29 cellular contexts compared by ENCODE assay signal in genomic region chr20:61376541-61377231, GRCh38.
"Had no signal": no experiment of that assay in that cellular context is flagged by ENCODE, and none has a peak within 500 bp of the region (broad histone marks: within the 10 kb centered on the region; RNA-seq: fewer than 3 reads in every experiment).

No MANE protein-coding gene starts in this region.

- H3K36me3 Mint-ChIP-seq: activated naive CD4-positive, alpha-beta T cell treated with anti-CD3 and anti-CD28 coated beads, Interleukin-2, amount 10 ng/mL, durations not matched to agents 7 days and 5 days; activated naive CD4-positive, alpha-beta T cell treated with anti-CD3 and anti-CD28 coated beads, Interleukin-2, amount 50 U/mL, for 72 hours; activated naive CD8-positive, alpha-beta T cell treated with anti-CD3 and anti-CD28 coated beads, Interleukin-2, amount 10 ng/mL, durations not matched to agents 7 days and 5 days had no signal

- H3K27ac Mint-ChIP-seq: activated B cell treated with CpG ODN at 0.5 μM for 24 hours; activated CD8-positive, alpha-beta T cell treated with anti-CD3 and anti-CD28 coated beads for 36 hours; activated naive CD4-positive, alpha-beta T cell treated with anti-CD3 and anti-CD28 coated beads, Interleukin-2, amount 10 ng/mL, durations not matched to agents 7 days and 5 days; activated naive CD8-positive, alpha-beta T cell treated with anti-CD3 and anti-CD28 coated beads, Interleukin-2, amount 10 ng/mL, durations not matched to agents 7 days and 5 days; activated T-helper 17 cell treated with anti-CD3 and anti-CD28 coated beads, Interleukin-2, amount 50 U/mL, for 72 hours had no signal

- H3K4me1 Mint-ChIP-seq: activated B cell treated with CpG ODN at 0.5 μM for 24 hours; activated naive CD4-positive, alpha-beta T cell treated with anti-CD3 and anti-CD28 coated beads, Interleukin-2, amount 10 ng/mL, durations not matched to agents 7 days and 5 days; activated naive CD8-positive, alpha-beta T cell treated with anti-CD3 and anti-CD28 coated beads, Interleukin-2, amount 10 ng/mL, durations not matched to agents 7 days and 5 days; activated T-helper 17 cell treated with anti-CD3 and anti-CD28 coated beads, Interleukin-2, amount 50 U/mL, for 72 hours had no signal

- H3K36me3 ChIP-seq: ascending aorta, breast epithelium, cardiac muscle cell, colonic mucosa, esophagus squamous epithelium, gastroesophageal sphincter, heart left ventricle, WERI-Rb-1 had no signal

- H3K9me3 Mint-ChIP-seq: activated CD8-positive, alpha-beta T cell treated with anti-CD3 and anti-CD28 coated beads for 36 hours; activated naive CD8-positive, alpha-beta T cell treated with anti-CD3 and anti-CD28 coated beads, Interleukin-2, amount 10 ng/mL, durations not matched to agents 7 days and 5 days had no signal

- H3K27me3 Mint-ChIP-seq: activated B cell treated with CpG ODN at 0.5 μM for 24 hours; activated CD8-positive, alpha-beta T cell treated with anti-CD3 and anti-CD28 coated beads for 36 hours; activated naive CD4-positive, alpha-beta T cell treated with anti-CD3 and anti-CD28 coated beads, Interleukin-2, amount 10 ng/mL, durations not matched to agents 7 days and 5 days; activated naive CD8-positive, alpha-beta T cell treated with anti-CD3 and anti-CD28 coated beads, Interleukin-2, amount 10 ng/mL, durations not matched to agents 7 days and 5 days; activated T-helper 17 cell treated with anti-CD3 and anti-CD28 coated beads, Interleukin-2, amount 50 U/mL, for 72 hours; brain had no signal

- H3K27ac ChIP-seq: ascending aorta, breast epithelium, cardiac muscle cell, colonic mucosa, epithelial cell of prostate, esophagus squamous epithelium, gastroesophageal sphincter, heart left ventricle, WERI-Rb-1 had no signal

- H3K9me3 ChIP-seq: ascending aorta, breast epithelium, colonic mucosa, esophagus squamous epithelium had no signal

- DNase-seq: activated B cell treated with CpG ODN at 0.5 μM for 24 hours; activated CD4-positive, alpha-beta T cell treated with anti-CD3 and anti-CD28 coated beads for 48 hours; activated CD4-positive, alpha-beta T cell treated with anti-CD3 and anti-CD28 coated beads, Interleukin-2, amount 50 U/mL, for 1 hour; activated CD4-positive, alpha-beta T cell treated with anti-CD3 and anti-CD28 coated beads, Interleukin-2, amount 50 U/mL, for 48 hours; activated CD8-positive, alpha-beta memory T cell treated with anti-CD3 and anti-CD28 coated beads for 24 hours; activated CD8-positive, alpha-beta T cell treated with anti-CD3 and anti-CD28 coated beads for 36 hours; activated gamma-delta T cell; activated naive CD4-positive, alpha-beta T cell; activated naive CD4-positive, alpha-beta T cell treated with anti-CD3 and anti-CD28 coated beads, Interleukin-2, amount 10 ng/mL, durations not matched to agents 7 days and 5 days; activated naive CD8-positive, alpha-beta T cell treated with anti-CD3 and anti-CD28 coated beads, Interleukin-2, amount 10 ng/mL, durations not matched to agents 7 days and 5 days; activated T-cell treated with anti-CD3 and anti-CD28 coated beads, Interleukin-2, amount 50 U/mL, for 4 hours; central memory CD4-positive, alpha-beta T cell; cerebellar nuclear complex; colonic mucosa; effector CD8-positive, alpha-beta T cell; esophagus squamous epithelium; foreskin melanocyte; heart left ventricle; T1000; WERI-Rb-1 had no signal

- H3K4me3 Mint-ChIP-seq: activated B cell treated with CpG ODN at 0.5 μM for 24 hours; activated CD8-positive, alpha-beta T cell treated with anti-CD3 and anti-CD28 coated beads for 36 hours; activated naive CD4-positive, alpha-beta T cell treated with anti-CD3 and anti-CD28 coated beads, Interleukin-2, amount 10 ng/mL, durations not matched to agents 7 days and 5 days; activated naive CD8-positive, alpha-beta T cell treated with anti-CD3 and anti-CD28 coated beads, Interleukin-2, amount 10 ng/mL, durations not matched to agents 7 days and 5 days; activated T-cell treated with anti-CD3 and anti-CD28 coated beads, Interleukin-2, amount 50 U/mL, for 4 hours; activated T-helper 17 cell treated with anti-CD3 and anti-CD28 coated beads, Interleukin-2, amount 50 U/mL, for 72 hours; brain had no signal

- H3K4me3 ChIP-seq: ascending aorta, breast epithelium, cardiac muscle cell, colonic mucosa, esophagus squamous epithelium, gastroesophageal sphincter, heart left ventricle had no signal

- H3K27me3 ChIP-seq: ascending aorta, cardiac muscle cell, colonic mucosa had no signal

- H3K4me1 ChIP-seq: ascending aorta, breast epithelium, colonic mucosa, esophagus squamous epithelium, gastroesophageal sphincter, heart left ventricle had no signal

- ATAC-seq: activated CD4-positive, CD25-positive, alpha-beta regulatory T cell treated with anti-CD3 and anti-CD28 coated beads, Interleukin-2, amount 50 U/mL, for 24 hours; activated CD8-positive, alpha-beta T cell treated with anti-CD3 and anti-CD28 coated beads for 36 hours; activated naive CD4-positive, alpha-beta T cell treated with anti-CD3 and anti-CD28 coated beads, Interleukin-2, amount 50 U/mL, for 72 hours; activated T-cell treated with anti-CD3 and anti-CD28 coated beads, Interleukin-2, amount 50 U/mL, for 4 hours; activated T-helper 17 cell treated with anti-CD3 and anti-CD28 coated beads, Interleukin-2, amount 50 U/mL, for 72 hours; gastroesophageal sphincter; heart left ventricle had no signal
